In the genomic region with DNA sequence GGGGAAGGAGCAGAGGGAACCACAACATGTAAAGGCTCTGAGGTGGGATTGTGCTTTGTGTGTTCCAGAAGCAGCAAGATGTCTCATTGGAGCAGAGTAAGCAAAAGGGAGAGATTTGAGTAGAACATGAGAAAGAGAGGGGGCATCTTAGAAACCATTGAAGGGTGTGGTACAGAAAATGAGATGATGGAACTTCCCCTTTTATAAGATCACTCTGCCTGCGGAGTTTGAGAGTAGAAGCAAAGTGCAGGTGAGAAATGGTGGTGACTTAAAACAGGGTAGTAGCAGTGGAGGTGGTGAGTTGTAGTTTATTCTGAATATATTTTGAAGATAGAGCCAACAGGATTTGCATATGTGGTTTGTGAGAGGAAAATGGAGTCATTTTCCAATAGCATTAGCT, we compare ENCODE assay signal across 11 cellular contexts. TPM values are rescaled to one million over a fixed set of nuclear protein-coding genes. Genes with fewer than 3 reads are reported as not detected.
DNase-seq lines count a peak whose midpoint lies in the region; ATAC-seq and TF ChIP-seq lines count a peak whose summit lies in the region.
"Had no signal": no experiment of that assay in that cellular context is flagged by ENCODE, and none has a peak within 500 bp of the region (broad histone marks: within the 10 kb centered on the region; RNA-seq: fewer than 3 reads in every experiment).

No MANE protein-coding gene starts in this region.

- H3K9me3 Mint-ChIP-seq in activated naive CD8-positive, alpha-beta T cell treated with anti-CD3 and anti-CD28 coated beads, Interleukin-2, amount 50 U/mL, for 24 hours = no peaks in the 10 kb centered on the region
- H3K9me3 Mint-ChIP-seq in activated naive CD8-positive, alpha-beta T cell treated with anti-CD3 and anti-CD28 coated beads for 36 hours = peaks cover 4% of the 10 kb centered on the region
- no peaks in the 10 kb centered on the region for H3K9me3 Mint-ChIP-seq in type B pancreatic cell

- peak overlapping the region; percentile 2 for H3K27ac Mint-ChIP-seq in activated naive CD8-positive, alpha-beta T cell treated with anti-CD3 and anti-CD28 coated beads, Interleukin-2, amount 50 U/mL, for 24 hours
- H3K27ac Mint-ChIP-seq in activated naive CD8-positive, alpha-beta T cell treated with anti-CD3 and anti-CD28 coated beads for 36 hours = no peak overlapping the region
- peak overlapping the region; percentile 57 for H3K27ac Mint-ChIP-seq in type B pancreatic cell

- H3K9me3 ChIP-seq in suprapubic skin = no peaks in the 10 kb centered on the region
- H3K9me3 ChIP-seq in PC-9 (ENCODE audit: insufficient read depth, low read depth) = no peaks in the 10 kb centered on the region
- H3K9me3 ChIP-seq: BE2C had no signal

- BruUV-seq in PC-9 (replicated peaks; lab: Mats Ljungman, UMichigan) = no TSS peak

- H3K36me3 Mint-ChIP-seq in activated naive CD8-positive, alpha-beta T cell treated with anti-CD3 and anti-CD28 coated beads, Interleukin-2, amount 50 U/mL, for 24 hours (ENCODE audit: low read depth) = peaks cover 6% of the 10 kb centered on the region
- peaks cover 13% of the 10 kb centered on the region for H3K36me3 Mint-ChIP-seq in activated naive CD8-positive, alpha-beta T cell treated with anti-CD3 and anti-CD28 coated beads for 36 hours
- H3K36me3 Mint-ChIP-seq in type B pancreatic cell = peaks cover 8% of the 10 kb centered on the region

- 0 out of 2 replicates have a peak, but pooled peaks cover 15% of the 10 kb centered on the region for H4K20me1 ChIP-seq in PC-9 (ENCODE audit: insufficient read depth)

- H3K36me3 ChIP-seq in suprapubic skin (no peaks in the 10 kb centered on the region), PC-9 (ENCODE audit: low read depth) (no peaks in the 10 kb centered on the region)
- H3K36me3 ChIP-seq: BE2C had no signal

- peaks cover 9% of the 10 kb centered on the region for H3K4me1 ChIP-seq in suprapubic skin
- no peaks in the 10 kb centered on the region for H3K4me1 ChIP-seq in PC-9 (replicated peaks; ENCODE audit: insufficient read depth)

- peaks cover 50% of the 10 kb centered on the region for H3K79me2 ChIP-seq in PC-9 (ENCODE audit: low read depth)

- no peak overlapping the region for H3K4me3 Mint-ChIP-seq in activated naive CD8-positive, alpha-beta T cell treated with anti-CD3 and anti-CD28 coated beads, Interleukin-2, amount 50 U/mL, for 24 hours
- H3K4me3 Mint-ChIP-seq in activated naive CD8-positive, alpha-beta T cell treated with anti-CD3 and anti-CD28 coated beads for 36 hours = no peak overlapping the region
- no peak overlapping the region for H3K4me3 Mint-ChIP-seq in type B pancreatic cell

- no peak overlapping the region for H3K4me3 ChIP-seq in NB4 (ENCODE audit: low read depth, low read length)
- no peak overlapping the region for H3K4me3 ChIP-seq in suprapubic skin
- no peak overlapping the region for H3K4me3 ChIP-seq in PC-9
- H3K4me3 ChIP-seq: coronary artery had no signal

- H3F3A ChIP-seq in PC-9 (ENCODE audit: insufficient read depth, low read depth) = peaks cover 11% of the 10 kb centered on the region; the same call in 1 of the 2 replicates

- H3K27me3 ChIP-seq in suprapubic skin = no peaks in the 10 kb centered on the region
- H3K27me3 ChIP-seq in PC-9 (ENCODE audit: insufficient read depth, low read depth) = no peaks in the 10 kb centered on the region
- H3K27me3 ChIP-seq: BE2C had no signal

- H3K9me2 ChIP-seq in PC-9 (ENCODE audit: insufficient read depth) = no peaks in the 10 kb centered on the region

- WGBS in suprapubic skin = 81% methylated on average over 1 of the region's 1 CpG

- H3K4me1 Mint-ChIP-seq in activated naive CD8-positive, alpha-beta T cell treated with anti-CD3 and anti-CD28 coated beads, Interleukin-2, amount 50 U/mL, for 24 hours = peaks cover 49% of the 10 kb centered on the region
- H3K4me1 Mint-ChIP-seq in activated naive CD8-positive, alpha-beta T cell treated with anti-CD3 and anti-CD28 coated beads for 36 hours = peaks cover 36% of the 10 kb centered on the region
- H3K4me1 Mint-ChIP-seq in type B pancreatic cell (ENCODE audit: unreplicated experiment) = peaks cover 29% of the 10 kb centered on the region

- TF ChIP-seq EP300 in suprapubic skin (IDR thresholded peaks at IDR 0.05) = no peak

- H3K27me3 Mint-ChIP-seq in activated naive CD8-positive, alpha-beta T cell treated with anti-CD3 and anti-CD28 coated beads, Interleukin-2, amount 50 U/mL, for 24 hours = no peaks in the 10 kb centered on the region
- no peaks in the 10 kb centered on the region for H3K27me3 Mint-ChIP-seq in activated naive CD8-positive, alpha-beta T cell treated with anti-CD3 and anti-CD28 coated beads for 36 hours
- H3K27me3 Mint-ChIP-seq in type B pancreatic cell = no peaks in the 10 kb centered on the region

- intact Hi-C loops in PC-9 (cut with micrococcal nuclease; ENCODE audit: unreplicated experiment) = no loop called here

- H2AFZ ChIP-seq in PC-9 = no peak overlapping the region

- POLR2A ChIA-PET in PC-9 (lab: Charles Lee; ENCODE audit: unreplicated experiment) = interaction anchor here (0.6 kb wide), 1 partner anchor 135 kb away, joined by 8 read pairs; no protein-coding TSS in a partner anchor

- no peak for TF ChIP-seq POLR2A in NB4 (IDR thresholded peaks at IDR 0.05; ENCODE audit: extremely low read depth, insufficient read length)
- TF ChIP-seq POLR2A in suprapubic skin (IDR thresholded peaks at IDR 0.05) = no peak

- no peak overlapping the region for H3K27ac ChIP-seq in suprapubic skin
- no peak overlapping the region for H3K27ac ChIP-seq in PC-9
- H3K27ac ChIP-seq: coronary artery, KMS-11 had no signal

- TF ChIP-seq CTCF in NB4 (IDR thresholded peaks at IDR 0.05; ENCODE audit: low read depth, low read length) = no peak
- no peak for TF ChIP-seq CTCF in type B pancreatic cell (conservative IDR thresholded peaks at IDR 0.05)
- TF ChIP-seq CTCF in suprapubic skin (IDR thresholded peaks at IDR 0.05) = no peak
- no peak for TF ChIP-seq CTCF in PC-9 (conservative IDR thresholded peaks at IDR 0.05)

- ATAC-seq in activated naive CD8-positive, alpha-beta T cell treated with anti-CD3 and anti-CD28 coated beads, Interleukin-2, amount 50 U/mL, for 24 hours = peak; percentile 38
- peak; percentile 80 for ATAC-seq in HG02610 (IDR thresholded peaks at IDR 0.05; ENCODE audit: unreplicated experiment)

- no peak for DNase-seq in activated naive CD8-positive, alpha-beta T cell treated with anti-CD3 and anti-CD28 coated beads, Interleukin-2, amount 50 U/mL, for 24 hours
- DNase-seq in activated naive CD8-positive, alpha-beta T cell treated with anti-CD3 and anti-CD28 coated beads for 36 hours = no peak
- peak; percentile 25 for DNase-seq in NB4 (ENCODE audit: low read depth)
- no peak for DNase-seq in type B pancreatic cell (ENCODE audit: extremely low spot score, unreplicated experiment)
- no peak for DNase-seq in suprapubic skin (ENCODE audit: low spot score in 2 of 2)
- DNase-seq in PC-9 = no peak
- no peak for DNase-seq in NCI-H2081 treated with DMSO at 0.1 percent for 48 hours (lab: John Stamatoyannopoulos, UW)
- DNase-seq: BE2C had no signal

- H3K4me2 ChIP-seq in PC-9 = no peak overlapping the region
- H3K4me2 ChIP-seq: KMS-11 had no signal

- CTCF ChIA-PET in PC-9 (lab: Charles Lee) = no interaction called here

RNA-seq across cellular contexts. Expression of a gene that starts 56.0 kb away (rescaled TPM):
- 10 to 100 TPM; 15.1 to 15.9 TPM for total RNA-seq in activated naive CD8-positive, alpha-beta T cell treated with anti-CD3 and anti-CD28 coated beads for 36 hours
- total RNA-seq in type B pancreatic cell (ENCODE audit: low replicate concordance) (25.2 and 37.2 TPM in 2 replicates), suprapubic skin (10 to 100 TPM; 28.8 to 44.4 (median 33.8) TPM), PC-9 (2021) (32.8 and 33.1 TPM in 2 replicates)
